23 cellular contexts compared by ENCODE assay signal in the genomic region with DNA sequence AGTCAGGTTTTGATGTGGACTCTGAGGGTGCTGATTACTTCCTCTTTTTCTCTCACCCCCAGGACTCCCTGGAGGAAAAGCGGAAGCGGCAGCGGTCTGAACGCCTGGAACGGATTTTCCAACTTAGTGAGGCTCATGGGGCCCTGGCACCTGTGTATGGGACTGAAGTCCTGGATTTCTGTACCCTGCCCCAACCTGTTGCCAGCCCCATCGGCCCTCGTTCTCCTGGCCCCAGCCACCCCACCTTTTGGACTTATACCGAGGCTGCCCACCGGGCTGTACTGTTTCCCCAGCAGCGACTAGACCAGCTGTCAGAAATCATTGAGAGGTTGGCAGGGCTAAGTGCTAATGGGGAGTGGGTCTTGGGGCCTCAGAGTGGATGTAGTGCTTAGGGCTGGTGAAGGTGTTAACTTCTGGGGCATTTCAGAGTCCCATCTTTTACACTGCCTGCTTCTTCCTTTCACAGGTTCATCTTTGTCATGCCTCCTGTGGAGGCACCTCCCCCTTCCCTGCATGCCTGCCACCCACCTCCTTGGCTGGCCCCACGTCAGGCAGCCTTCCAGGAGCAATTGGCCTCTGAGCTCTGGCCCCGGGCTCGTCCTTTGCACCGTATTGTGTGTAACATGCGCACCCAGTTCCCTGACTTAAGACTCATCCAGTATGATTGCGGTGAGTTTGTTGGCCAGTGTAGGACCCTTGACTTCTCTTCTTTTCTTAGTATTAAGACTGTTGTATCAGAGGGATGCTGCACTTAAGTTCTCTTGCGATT. TPM values are rescaled to one million over a fixed set of nuclear protein-coding genes. Genes with fewer than 3 reads are reported as not detected.
DNase-seq lines count a peak whose midpoint lies in the region; ATAC-seq and TF ChIP-seq lines count a peak whose summit lies in the region.
"Had no signal": no experiment of that assay in that cellular context is flagged by ENCODE, and none has a peak within 500 bp of the region (broad histone marks: within the 10 kb centered on the region; RNA-seq: fewer than 3 reads in every experiment).

No MANE protein-coding gene starts in this region.

- H3K27ac Mint-ChIP-seq in activated CD8-positive, alpha-beta T cell treated with anti-CD3 and anti-CD28 coated beads, Interleukin-2, amount 10 ng/mL, durations not matched to agents 7 days and 5 days: peak overlapping the region; percentile 43
- H3K27ac Mint-ChIP-seq: activated B cell treated with CpG ODN at 0.5 μM for 24 hours; activated T-helper 1 cell treated with anti-CD3 and anti-CD28 coated beads, Interleukin-12 subunit alpha, Interleukin-12 subunit beta, Interleukin-2, Interleukin-4 antibody, amounts not matched to agents 30 ng/mL and 10 ng/mL and 1 ng/mL, durations not matched to agents 14 hours and 24 hours and 36 hours; natural killer cell treated with Interleukin-12 subunit alpha and Interleukin-12 subunit beta and Interleukin-15 and Interleukin-18, amount 100 ng/mL, for 72 hours; T-cell had no signal

- no peaks in the 10 kb centered on the region for H3K9me3 ChIP-seq in transverse colon
- H3K9me3 ChIP-seq: A549, breast epithelium, psoas muscle, tibial nerve had no signal

- in situ Hi-C loops in transverse colon (cut with MboI; ENCODE audit: low pct_ligation_motif_present in 1 of 4, low pct_unique_long_range_greater_than_20kb in 1 of 4, low sequenced_read_pairs in 3 of 4): no loop called here

- peaks cover 0 to 65% (median 29%) of the 10 kb centered on the region in 4 donors for H3K36me3 ChIP-seq in transverse colon

- POLR2A ChIA-PET in activated CD8-positive, alpha-beta T cell treated with anti-CD3 and anti-CD28 coated beads, Interleukin-2, amount 10 ng/mL, durations not matched to agents 7 days and 5 days (lab: Charles Lee): interaction anchor here (0.7 kb wide), 1 partner anchor 172 kb away, joined by 5 read pairs; no protein-coding TSS in a partner anchor

- H3K4me3 Mint-ChIP-seq in activated CD8-positive, alpha-beta T cell treated with anti-CD3 and anti-CD28 coated beads, Interleukin-2, amount 10 ng/mL, durations not matched to agents 7 days and 5 days: no peak overlapping the region
- H3K4me3 Mint-ChIP-seq: activated B cell treated with CpG ODN at 0.5 μM for 24 hours; activated T-helper 1 cell treated with anti-CD3 and anti-CD28 coated beads, Interleukin-12 subunit alpha, Interleukin-12 subunit beta, Interleukin-2, Interleukin-4 antibody, amounts not matched to agents 30 ng/mL and 10 ng/mL and 1 ng/mL, durations not matched to agents 14 hours and 24 hours and 36 hours; CD4-positive, alpha-beta T cell; natural killer cell treated with Interleukin-12 subunit alpha and Interleukin-12 subunit beta and Interleukin-15 and Interleukin-18, amount 100 ng/mL, for 72 hours; T-cell had no signal

- DNase-seq in Right ventricle myocardium inferior (ENCODE audit: missing footprints) (no peak), cardiac septum (ENCODE audit: low spot score) (no peak), mesenteric fat pad (ENCODE audit: low spot score) (peak; percentile 83), transverse colon (peak; percentile 83), NCI-H345 (lab: John Stamatoyannopoulos, UW) (no peak), DMS153 (lab: John Stamatoyannopoulos, UW) (no peak)
- no peak for DNase-seq in activated CD8-positive, alpha-beta T cell treated with anti-CD3 and anti-CD28 coated beads, Interleukin-2, amount 10 ng/mL, durations not matched to agents 7 days and 5 days
- DNase-seq: activated B cell treated with CpG ODN at 0.5 μM for 24 hours; activated CD8-positive, alpha-beta memory T cell treated with anti-CD3 and anti-CD28 coated beads for 24 hours; CD4-positive, alpha-beta T cell; DMS79; GOT3; NCI-H146; psoas muscle; T-cell had no signal

- peaks cover 4 to 36% (median 21%) of the 10 kb centered on the region in 4 donors for H3K4me1 ChIP-seq in transverse colon
- H3K4me1 ChIP-seq: A549, psoas muscle had no signal

- TF ChIP-seq EP300 in transverse colon (IDR thresholded peaks at IDR 0.05; ENCODE audit: low read depth): no peak

- intact Hi-C loops in Right ventricle myocardium inferior (cut with DNase I): no loop called here
- intact Hi-C loops in cardiac septum (cut with DNase I): no loop called here
- intact Hi-C loops in transverse colon (cut with DNase I; ENCODE audit: low total_unique reads): no loop called here

- peaks cover 3% of the 10 kb centered on the region for H3K4me1 Mint-ChIP-seq in activated CD8-positive, alpha-beta T cell treated with anti-CD3 and anti-CD28 coated beads, Interleukin-2, amount 10 ng/mL, durations not matched to agents 7 days and 5 days (ENCODE audit: low read depth)

- peak; percentile 35 for ATAC-seq in Right ventricle myocardium inferior
- no peak for ATAC-seq in activated CD8-positive, alpha-beta T cell treated with anti-CD3 and anti-CD28 coated beads, Interleukin-2, amount 10 ng/mL, durations not matched to agents 7 days and 5 days
- no peak for ATAC-seq in GM18519 (IDR thresholded peaks at IDR 0.05; ENCODE audit: low FRiP score, unreplicated experiment)
- ATAC-seq: esophagus mucosa; natural killer cell treated with Interleukin-12 subunit alpha and Interleukin-12 subunit beta and Interleukin-15 and Interleukin-18, amount 100 ng/mL, for 72 hours; T-cell had no signal

- 59 to 70% methylated on average over 10 to 17 of the region's 17 CpGs for WGBS in transverse colon (ENCODE audit: low coverage in 1 of 2), 2 donors

- no peak for TF ChIP-seq CTCF in transverse colon (IDR thresholded peaks at IDR 0.05)

- no peak overlapping the region for H3K4me3 ChIP-seq in transverse colon
- H3K4me3 ChIP-seq: A549, breast epithelium, lung, psoas muscle, tibial nerve had no signal

- H3K36me3 Mint-ChIP-seq in activated CD8-positive, alpha-beta T cell treated with anti-CD3 and anti-CD28 coated beads, Interleukin-2, amount 10 ng/mL, durations not matched to agents 7 days and 5 days (ENCODE audit: low read depth): peaks cover 56% of the 10 kb centered on the region

- no peaks in the 10 kb centered on the region for H3K9me3 Mint-ChIP-seq in activated CD8-positive, alpha-beta T cell treated with anti-CD3 and anti-CD28 coated beads, Interleukin-2, amount 10 ng/mL, durations not matched to agents 7 days and 5 days (ENCODE audit: insufficient read depth)
- H3K9me3 Mint-ChIP-seq: activated B cell treated with CpG ODN at 0.5 μM for 24 hours; activated T-helper 1 cell treated with anti-CD3 and anti-CD28 coated beads, Interleukin-12 subunit alpha, Interleukin-12 subunit beta, Interleukin-2, Interleukin-4 antibody, amounts not matched to agents 30 ng/mL and 10 ng/mL and 1 ng/mL, durations not matched to agents 14 hours and 24 hours and 36 hours; CD4-positive, alpha-beta T cell; natural killer cell treated with Interleukin-12 subunit alpha and Interleukin-12 subunit beta and Interleukin-15 and Interleukin-18, amount 100 ng/mL, for 72 hours; T-cell had no signal

- peak overlapping the region; percentile 23 to 55 (median 42) for H3K27ac ChIP-seq in transverse colon
- H3K27ac ChIP-seq: A549, psoas muscle had no signal

- no peaks in the 10 kb centered on the region for H3K27me3 Mint-ChIP-seq in activated CD8-positive, alpha-beta T cell treated with anti-CD3 and anti-CD28 coated beads, Interleukin-2, amount 10 ng/mL, durations not matched to agents 7 days and 5 days (ENCODE audit: low read depth)
- H3K27me3 Mint-ChIP-seq: activated B cell treated with CpG ODN at 0.5 μM for 24 hours; CD4-positive, alpha-beta T cell; natural killer cell treated with Interleukin-12 subunit alpha and Interleukin-12 subunit beta and Interleukin-15 and Interleukin-18, amount 100 ng/mL, for 72 hours; T-cell had no signal

- CTCF ChIA-PET in activated CD8-positive, alpha-beta T cell treated with anti-CD3 and anti-CD28 coated beads, Interleukin-2, amount 10 ng/mL, durations not matched to agents 7 days and 5 days (lab: Charles Lee): interaction anchor here (1.1 kb wide), 1 partner anchor 18 kb away, joined by 3 read pairs; no protein-coding TSS in a partner anchor

- H3K27me3 ChIP-seq in transverse colon: no peaks in the 10 kb centered on the region
- H3K27me3 ChIP-seq: breast epithelium, tibial nerve had no signal

- no peak for TF ChIP-seq POLR2A in transverse colon (IDR thresholded peaks at IDR 0.05)

RNA-seq across cellular contexts. Expression of gene PHKG2, which starts 19.1 kb away (rescaled TPM):
- total RNA-seq in Right ventricle myocardium inferior (12.6 TPM), cardiac septum (13.2 TPM), mesenteric fat pad (20.8 TPM), transverse colon (100 to 1,000 TPM in 1 of 4 donors, 10 to 100 TPM in 3; 41.1 to 152 (median 66.4) TPM)
- 10 to 100 TPM; 42.1 to 43.7 TPM for total RNA-seq in activated CD8-positive, alpha-beta T cell treated with anti-CD3 and anti-CD28 coated beads, Interleukin-2, amount 10 ng/mL, durations not matched to agents 7 days and 5 days

RNA-seq across cellular contexts. Expression of gene SRCAP, which starts 30.1 kb away (rescaled TPM):
- total RNA-seq in Right ventricle myocardium inferior: 39.7 TPM
- total RNA-seq in cardiac septum: 47.8 TPM
- 10 to 100 TPM; 75.2 to 76.0 TPM for total RNA-seq in activated CD8-positive, alpha-beta T cell treated with anti-CD3 and anti-CD28 coated beads, Interleukin-2, amount 10 ng/mL, durations not matched to agents 7 days and 5 days
- 59.7 TPM for total RNA-seq in mesenteric fat pad
- 100 to 1,000 TPM in 1 of 4 donors, 10 to 100 TPM in 3; 43.8 to 135 (median 71.3) TPM for total RNA-seq in transverse colon

RNA-seq across cellular contexts. Expression of gene CFAP119, which starts 32.8 kb away (rescaled TPM):
- 0.89 TPM for total RNA-seq in Right ventricle myocardium inferior
- total RNA-seq in cardiac septum: 1.0 TPM
- total RNA-seq in activated CD8-positive, alpha-beta T cell treated with anti-CD3 and anti-CD28 coated beads, Interleukin-2, amount 10 ng/mL, durations not matched to agents 7 days and 5 days: 1 to 10 TPM; 4.4 to 4.8 TPM
- total RNA-seq in mesenteric fat pad: 2.2 TPM
- 10 to 100 TPM in 1 of 4 donors, 1 to 10 TPM in 3; 3.3 to 15.5 (median 6.0) TPM for total RNA-seq in transverse colon

RNA-seq across cellular contexts. Expression of gene RNF40, which starts 33.0 kb away (rescaled TPM):
- 42.6 TPM for total RNA-seq in Right ventricle myocardium inferior
- 47.9 TPM for total RNA-seq in cardiac septum
- 100 to 1,000 TPM; 100 to 102 TPM for total RNA-seq in activated CD8-positive, alpha-beta T cell treated with anti-CD3 and anti-CD28 coated beads, Interleukin-2, amount 10 ng/mL, durations not matched to agents 7 days and 5 days
- 97.5 TPM for total RNA-seq in mesenteric fat pad
- 100 to 1,000 TPM in 1 of 4 donors, 10 to 100 TPM in 3; 55.3 to 105 (median 77.8) TPM for total RNA-seq in transverse colon

RNA-seq across cellular contexts. Expression of gene ZNF629, which starts 57.9 kb away (rescaled TPM):
- 17.4 TPM for total RNA-seq in Right ventricle myocardium inferior
- 22.7 TPM for total RNA-seq in cardiac septum
- total RNA-seq in activated CD8-positive, alpha-beta T cell treated with anti-CD3 and anti-CD28 coated beads, Interleukin-2, amount 10 ng/mL, durations not matched to agents 7 days and 5 days: 1 to 10 TPM; 1.7 to 1.9 TPM
- total RNA-seq in mesenteric fat pad: 10.4 TPM
- total RNA-seq in transverse colon: 10 to 100 TPM; 13.5 to 29.9 (median 16.4) TPM

Comparison
In these comparisons a context has a peak if more than half of its experiments do, and no peak if none do; other contexts are left out.
1. DNase-seq: peak in mesenteric fat pad (single experiment) and transverse colon (single experiment); none in Right ventricle myocardium inferior (single experiment), cardiac septum (single experiment), activated CD8-positive, alpha-beta T cell treated with anti-CD3 and anti-CD28 coated beads, Interleukin-2, amount 10 ng/mL, durations not matched to agents 7 days and 5 days (single experiment), NCI-H345 (single experiment) and DMS153 (single experiment).